In the genomic region with DNA sequence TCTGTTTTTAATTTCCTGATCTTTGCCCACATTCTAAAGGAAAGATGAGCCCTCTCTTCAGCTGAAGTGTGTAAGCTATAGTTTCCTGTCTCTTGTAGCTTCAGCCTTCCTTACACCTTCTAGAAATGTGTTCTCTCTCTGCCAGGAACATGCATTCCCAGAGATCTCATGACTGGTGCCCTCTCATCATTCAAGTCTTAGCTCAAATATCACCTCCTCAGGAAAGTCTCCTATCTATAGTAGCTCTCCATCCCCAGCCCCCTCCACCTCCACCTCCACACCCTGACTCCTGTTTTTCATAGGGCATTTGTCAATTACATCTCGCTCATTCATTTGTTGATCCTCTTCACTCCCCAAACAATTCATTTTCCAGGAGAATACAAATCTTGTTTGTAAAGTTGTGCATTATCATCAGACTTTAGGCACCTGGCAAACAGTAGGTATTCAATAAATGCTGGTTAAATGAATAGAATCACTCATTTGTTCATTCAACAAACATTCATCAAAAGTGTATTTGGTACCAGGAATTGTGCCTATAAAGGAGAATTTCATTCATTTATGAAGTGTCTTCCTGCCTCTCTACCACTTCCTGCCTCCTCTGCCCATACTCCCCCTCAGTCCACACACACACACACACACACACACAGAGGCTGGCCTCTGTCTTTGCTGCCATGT, we compare ENCODE assay signal across 19 cellular contexts.
DNase-seq lines count a peak whose midpoint lies in the region; ATAC-seq and TF ChIP-seq lines count a peak whose summit lies in the region.
"Had no signal": no experiment of that assay in that cellular context is flagged by ENCODE, and none has a peak within 500 bp of the region (broad histone marks: within the 10 kb centered on the region; RNA-seq: fewer than 3 reads in every experiment).

No MANE protein-coding gene starts in this region.

- DNase-seq in A673 (ENCODE audit: low spot score) (no peak), NCI-H69 (lab: John Stamatoyannopoulos, UW) (peak; percentile 48), endodermal cell (no peak), psoas muscle (no peak), MM.1S (no peak)
- DNase-seq: activated CD8-positive, alpha-beta memory T cell treated with anti-CD3 and anti-CD28 coated beads, Interleukin-2, amount 10 ng/mL, durations not matched to agents 7 days and 5 days; activated naive CD4-positive, alpha-beta T cell treated with anti-CD3 and anti-CD28 coated beads for 36 hours; hypothalamus; NCI-H1694; stimulated activated CD4-positive, alpha-beta T cell treated with anti-CD3 and anti-CD28 coated beads, Interleukin-15, amount 100 ng/mL, for 24 hours; upper lobe of right lung had no signal

- no peak overlapping the region for H3K4me2 ChIP-seq in MM.1S (ENCODE audit: low read depth, low read length)

- H3K27ac ChIP-seq in A673 (ENCODE audit: low read depth, low read length, poor library complexity, severe bottlenecking), result peak overlapping the region; percentile 12
- no peak overlapping the region for H3K27ac ChIP-seq in endodermal cell (ENCODE audit: low read depth, low read length)
- peak overlapping the region; percentile 88 for H3K27ac ChIP-seq in psoas muscle
- no peak overlapping the region for H3K27ac ChIP-seq in MM.1S (ENCODE audit: low read length)
- H3K27ac ChIP-seq: neutrophil, upper lobe of right lung had no signal

- TF ChIP-seq CTCF in A673 (conservative IDR thresholded peaks at IDR 0.05; ENCODE audit: low read depth, low read length), result no peak
- TF ChIP-seq CTCF in endodermal cell (conservative IDR thresholded peaks at IDR 0.05), result no peak
- TF ChIP-seq CTCF in psoas muscle (IDR thresholded peaks at IDR 0.05), result no peak
- TF ChIP-seq CTCF in MM.1S (IDR thresholded peaks at IDR 0.05; ENCODE audit: low read length), result no peak

- no peaks in the 10 kb centered on the region for H3K9me3 Mint-ChIP-seq in endodermal cell
- H3K9me3 Mint-ChIP-seq: activated naive CD4-positive, alpha-beta T cell treated with anti-CD3 and anti-CD28 coated beads for 36 hours; central memory CD8-positive, alpha-beta T cell; IgD-negative memory B cell had no signal

- 100% methylated on average over 1 of the region's 1 CpG for WGBS in endodermal cell (ENCODE audit: insufficient coverage in 1 of 2, insufficient read length in 1 of 2), 2 experiments
- 45 to 97% (median 68%) methylated on average over 1 of the region's 1 CpG for WGBS in psoas muscle, 3 donors

- H2AFZ ChIP-seq in MM.1S (ENCODE audit: low read length), result no peak overlapping the region

- CTCF ChIA-PET in A673 (lab: Charles Lee), result interaction anchor here (1.5 to 1.6 kb wide), 2 partner anchors 17 to 95 kb away, joined by 4 to 8 read pairs; no protein-coding TSS in a partner anchor

- H3K9me3 ChIP-seq in A673 (ENCODE audit: low read depth, low read length, poor library complexity, severe bottlenecking) (no peaks in the 10 kb centered on the region), endodermal cell (ENCODE audit: control insufficient read depth, low read length) (no peaks in the 10 kb centered on the region), psoas muscle (no peaks in the 10 kb centered on the region), MM.1S (replicated peaks; ENCODE audit: insufficient read depth, low read length) (no peaks in the 10 kb centered on the region)
- H3K9me3 ChIP-seq: BE2C, neutrophil, SJSA1, upper lobe of right lung had no signal

- no peaks in the 10 kb centered on the region for H3F3A ChIP-seq in MM.1S (ENCODE audit: insufficient read depth, low read length)

- H3K4me1 ChIP-seq in A673 (ENCODE audit: insufficient read depth, low read length, poor library complexity, severe bottlenecking), result peaks cover 58% of the 10 kb centered on the region
- peaks cover 18% of the 10 kb centered on the region for H3K4me1 ChIP-seq in endodermal cell (ENCODE audit: control insufficient read depth, insufficient read depth, low read length)
- peaks cover 34% of the 10 kb centered on the region for H3K4me1 ChIP-seq in psoas muscle
- no peaks in the 10 kb centered on the region for H3K4me1 ChIP-seq in MM.1S (ENCODE audit: low read length)

- H3K27me3 ChIP-seq in A673 (replicated peaks; ENCODE audit: insufficient read depth, low read depth, low read length, poor library complexity), result no peaks in the 10 kb centered on the region
- H3K27me3 ChIP-seq in endodermal cell (ENCODE audit: control insufficient read depth, insufficient read depth, low read length, poor library complexity, severe bottlenecking), result no peaks in the 10 kb centered on the region
- H3K27me3 ChIP-seq in psoas muscle (ENCODE audit: insufficient read depth in 3 of 3, low read length in 2 of 3), result no peaks in the 10 kb centered on the region
- no peaks in the 10 kb centered on the region for H3K27me3 ChIP-seq in MM.1S (replicated peaks; ENCODE audit: insufficient read depth, low read length)
- H3K27me3 ChIP-seq: BE2C, SJSA1, upper lobe of right lung had no signal

- no peaks in the 10 kb centered on the region for H4K20me1 ChIP-seq in MM.1S (ENCODE audit: insufficient read depth, low read length)

- peaks cover 21% of the 10 kb centered on the region for H3K36me3 Mint-ChIP-seq in endodermal cell (ENCODE audit: low read depth)
- H3K36me3 Mint-ChIP-seq: activated CD8-positive, alpha-beta memory T cell treated with anti-CD3 and anti-CD28 coated beads, Interleukin-2, amount 10 ng/mL, durations not matched to agents 7 days and 5 days; IgD-negative memory B cell had no signal

- H3K79me2 ChIP-seq in MM.1S (ENCODE audit: low read length), result no peaks in the 10 kb centered on the region

- no peaks in the 10 kb centered on the region for H3K36me3 ChIP-seq in A673 (ENCODE audit: insufficient read depth, low read length, poor library complexity, severe bottlenecking)
- no peaks in the 10 kb centered on the region for H3K36me3 ChIP-seq in endodermal cell (ENCODE audit: control insufficient read depth, insufficient read depth, low read length)
- H3K36me3 ChIP-seq in psoas muscle (ENCODE audit: insufficient read depth in 1 of 2, low read depth in 1 of 2), result no peaks in the 10 kb centered on the region
- no peaks in the 10 kb centered on the region for H3K36me3 ChIP-seq in MM.1S (replicated peaks; ENCODE audit: insufficient read depth, low read length)
- H3K36me3 ChIP-seq: BE2C, neutrophil, SJSA1, upper lobe of right lung had no signal

- peaks cover 36% of the 10 kb centered on the region for H3K4me1 Mint-ChIP-seq in endodermal cell
- H3K4me1 Mint-ChIP-seq: central memory CD8-positive, alpha-beta T cell; IgD-negative memory B cell had no signal

- H3K4me3 Mint-ChIP-seq in endodermal cell, result no peak overlapping the region
- H3K4me3 Mint-ChIP-seq: activated CD8-positive, alpha-beta memory T cell treated with anti-CD3 and anti-CD28 coated beads, Interleukin-2, amount 10 ng/mL, durations not matched to agents 7 days and 5 days; activated naive CD4-positive, alpha-beta T cell treated with anti-CD3 and anti-CD28 coated beads for 36 hours; central memory CD8-positive, alpha-beta T cell; IgD-negative memory B cell had no signal

- intact Hi-C loops in A673 (cut with micrococcal nuclease; ENCODE audit: unreplicated experiment) (no loop called here), psoas muscle (cut with DNase I) (no loop called here)

- BruUV-seq in A673 (replicated peaks; lab: Mats Ljungman, UMichigan), result no TSS peak

- ATAC-seq in psoas muscle (peak in 3 of 4 donors; percentile 22 to 51 (median 31)), GM21515 (IDR thresholded peaks at IDR 0.05; ENCODE audit: unreplicated experiment) (no peak), HG03196 (IDR thresholded peaks at IDR 0.05; ENCODE audit: unreplicated experiment) (no peak), HG03097 (IDR thresholded peaks at IDR 0.05; ENCODE audit: low FRiP score, unreplicated experiment) (no peak)
- ATAC-seq: activated CD8-positive, alpha-beta memory T cell treated with anti-CD3 and anti-CD28 coated beads, Interleukin-2, amount 10 ng/mL, durations not matched to agents 7 days and 5 days; upper lobe of right lung had no signal

- no peaks in the 10 kb centered on the region for H3K9me2 ChIP-seq in MM.1S (replicated peaks; ENCODE audit: insufficient read depth, low read length)

- no peak overlapping the region for H3K4me3 ChIP-seq in A673 (ENCODE audit: low read depth, low read length, poor library complexity, severe bottlenecking)
- no peak overlapping the region for H3K4me3 ChIP-seq in endodermal cell (ENCODE audit: low read length)
- no peak overlapping the region for H3K4me3 ChIP-seq in psoas muscle
- no peak overlapping the region for H3K4me3 ChIP-seq in MM.1S (ENCODE audit: low read length)
- H3K4me3 ChIP-seq: SJSA1, upper lobe of right lung had no signal

- peak overlapping the region; percentile 77 for H3K27ac Mint-ChIP-seq in endodermal cell
- H3K27ac Mint-ChIP-seq: activated CD8-positive, alpha-beta memory T cell treated with anti-CD3 and anti-CD28 coated beads, Interleukin-2, amount 10 ng/mL, durations not matched to agents 7 days and 5 days; activated naive CD4-positive, alpha-beta T cell treated with anti-CD3 and anti-CD28 coated beads for 36 hours; IgD-negative memory B cell had no signal

- no peaks in the 10 kb centered on the region for H3K27me3 Mint-ChIP-seq in endodermal cell (ENCODE audit: insufficient read depth)
- H3K27me3 Mint-ChIP-seq: activated CD8-positive, alpha-beta memory T cell treated with anti-CD3 and anti-CD28 coated beads, Interleukin-2, amount 10 ng/mL, durations not matched to agents 7 days and 5 days; IgD-negative memory B cell had no signal

- H3K9ac ChIP-seq in endodermal cell (ENCODE audit: extremely low read depth, low read length, poor library complexity, severe bottlenecking) (no peak overlapping the region), MM.1S (ENCODE audit: low read length) (no peak overlapping the region)

- POLR2A ChIA-PET in A673 (lab: Charles Lee; ENCODE audit: low non-redundant PET), result interaction anchor here (0.7 to 0.9 kb wide), 2 partner anchors 33 to 275 kb away, joined by 3 to 5 read pairs; no protein-coding TSS in a partner anchor

Comparison
In these comparisons a context has a peak if more than half of its experiments do, and no peak if none do; other contexts are left out.
1. H3K27ac ChIP-seq: peak in A673 (single experiment) and psoas muscle (single experiment); none in endodermal cell (single experiment) and MM.1S (single experiment).
2. ATAC-seq: peak in psoas muscle (3 of 4); none in GM21515 (single experiment), HG03196 (single experiment) and HG03097 (single experiment).